ENCODE assay signal across 2 cellular contexts in the genomic region with DNA sequence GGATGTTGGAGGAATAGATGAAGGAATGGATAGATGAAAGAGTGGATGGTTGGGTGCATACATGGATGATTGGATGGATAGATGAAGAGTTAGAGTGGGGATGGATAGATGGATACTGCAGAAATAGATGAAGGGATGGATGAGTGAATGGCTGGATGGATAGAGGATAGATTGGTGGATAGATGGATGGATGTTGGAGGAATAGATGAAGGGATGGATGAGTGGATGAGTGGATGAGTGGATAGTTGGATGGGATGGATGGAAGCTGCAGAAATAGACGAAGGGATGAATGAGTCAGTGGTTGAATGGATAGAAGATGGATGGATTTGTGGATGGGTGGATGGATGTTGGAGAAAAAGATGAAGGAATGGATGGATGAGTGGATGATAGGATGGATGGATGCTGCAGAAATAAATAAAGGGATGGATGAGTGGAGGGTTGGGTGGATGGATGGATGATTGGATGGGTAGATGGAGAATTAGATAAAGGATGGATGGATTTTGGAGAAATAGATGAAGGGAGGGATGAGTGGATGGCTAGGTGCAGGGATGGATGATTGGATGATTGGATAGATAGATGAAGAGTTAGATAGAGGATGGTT.
TF ChIP-seq lines count a peak whose summit lies in the region.

No MANE protein-coding gene starts in this region.

TF ChIP-seq in HEK293T, 16 proteins besides CTCF, POLR2A, EP300 and RAD21:
- no peak for TF ChIP-seq SP1 (IDR thresholded peaks at IDR 0.05)
- TF ChIP-seq CTBP1 (IDR thresholded peaks at IDR 0.05; ENCODE audit: borderline replicate concordance): peak; percentile 48; the same call in 1 of the 2 replicates

TF ChIP-seq in K562, 482 proteins besides CTCF, POLR2A, EP300 and RAD21:
- no peak for TF ChIP-seq MEF2A (IDR thresholded peaks at IDR 0.05; ENCODE audit: control insufficient read depth, low read depth, low read length)
- peak; percentile 35 to 41; a peak in 3 of 4 replicates for TF ChIP-seq KDM1A (IDR thresholded peaks at IDR 0.05)
- no peak for TF ChIP-seq CEBPZ (IDR thresholded peaks at IDR 0.05; ENCODE audit: borderline replicate concordance, low read depth, low read length)
- no peak for TF ChIP-seq ZNF124 (CRISPR knock-in tag; IDR thresholded peaks at IDR 0.05)
- TF ChIP-seq, protein P1, sequence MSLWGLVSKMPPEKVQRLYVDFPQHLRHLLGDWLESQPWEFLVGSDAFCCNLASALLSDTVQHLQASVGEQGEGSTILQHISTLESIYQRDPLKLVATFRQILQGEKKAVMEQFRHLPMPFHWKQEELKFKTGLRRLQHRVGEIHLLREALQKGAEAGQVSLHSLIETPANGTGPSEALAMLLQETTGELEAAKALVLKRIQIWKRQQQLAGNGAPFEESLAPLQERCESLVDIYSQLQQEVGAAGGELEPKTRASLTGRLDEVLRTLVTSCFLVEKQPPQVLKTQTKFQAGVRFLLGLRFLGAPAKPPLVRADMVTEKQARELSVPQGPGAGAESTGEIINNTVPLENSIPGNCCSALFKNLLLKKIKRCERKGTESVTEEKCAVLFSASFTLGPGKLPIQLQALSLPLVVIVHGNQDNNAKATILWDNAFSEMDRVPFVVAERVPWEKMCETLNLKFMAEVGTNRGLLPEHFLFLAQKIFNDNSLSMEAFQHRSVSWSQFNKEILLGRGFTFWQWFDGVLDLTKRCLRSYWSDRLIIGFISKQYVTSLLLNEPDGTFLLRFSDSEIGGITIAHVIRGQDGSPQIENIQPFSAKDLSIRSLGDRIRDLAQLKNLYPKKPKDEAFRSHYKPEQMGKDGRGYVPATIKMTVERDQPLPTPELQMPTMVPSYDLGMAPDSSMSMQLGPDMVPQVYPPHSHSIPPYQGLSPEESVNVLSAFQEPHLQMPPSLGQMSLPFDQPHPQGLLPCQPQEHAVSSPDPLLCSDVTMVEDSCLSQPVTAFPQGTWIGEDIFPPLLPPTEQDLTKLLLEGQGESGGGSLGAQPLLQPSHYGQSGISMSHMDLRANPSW (CRISPR knock-in tag; IDR thresholded peaks at IDR 0.05): no peak
- no peak for TF ChIP-seq GATAD2A (IDR thresholded peaks at IDR 0.05)
- TF ChIP-seq ZFP36 (IDR thresholded peaks at IDR 0.05; ENCODE audit: low read depth, low read length, partially characterized antibody): no peak
- TF ChIP-seq, protein P2, sequence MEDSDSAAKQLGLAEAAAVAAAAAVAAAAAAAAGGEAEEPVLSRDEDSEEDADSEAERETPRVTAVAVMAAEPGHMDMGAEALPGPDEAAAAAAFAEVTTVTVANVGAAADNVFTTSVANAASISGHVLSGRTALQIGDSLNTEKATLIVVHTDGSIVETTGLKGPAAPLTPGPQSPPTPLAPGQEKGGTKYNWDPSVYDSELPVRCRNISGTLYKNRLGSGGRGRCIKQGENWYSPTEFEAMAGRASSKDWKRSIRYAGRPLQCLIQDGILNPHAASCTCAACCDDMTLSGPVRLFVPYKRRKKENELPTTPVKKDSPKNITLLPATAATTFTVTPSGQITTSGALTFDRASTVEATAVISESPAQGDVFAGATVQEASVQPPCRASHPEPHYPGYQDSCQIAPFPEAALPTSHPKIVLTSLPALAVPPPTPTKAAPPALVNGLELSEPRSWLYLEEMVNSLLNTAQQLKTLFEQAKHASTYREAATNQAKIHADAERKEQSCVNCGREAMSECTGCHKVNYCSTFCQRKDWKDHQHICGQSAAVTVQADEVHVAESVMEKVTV (CRISPR knock-in tag; IDR thresholded peaks at IDR 0.05): no peak
- TF ChIP-seq ZNF766 (CRISPR knock-in tag; conservative IDR thresholded peaks at IDR 0.05): no peak
- TF ChIP-seq HMGXB4 (CRISPR knock-in tag; IDR thresholded peaks at IDR 0.05): no peak
- TF ChIP-seq, protein P3, sequence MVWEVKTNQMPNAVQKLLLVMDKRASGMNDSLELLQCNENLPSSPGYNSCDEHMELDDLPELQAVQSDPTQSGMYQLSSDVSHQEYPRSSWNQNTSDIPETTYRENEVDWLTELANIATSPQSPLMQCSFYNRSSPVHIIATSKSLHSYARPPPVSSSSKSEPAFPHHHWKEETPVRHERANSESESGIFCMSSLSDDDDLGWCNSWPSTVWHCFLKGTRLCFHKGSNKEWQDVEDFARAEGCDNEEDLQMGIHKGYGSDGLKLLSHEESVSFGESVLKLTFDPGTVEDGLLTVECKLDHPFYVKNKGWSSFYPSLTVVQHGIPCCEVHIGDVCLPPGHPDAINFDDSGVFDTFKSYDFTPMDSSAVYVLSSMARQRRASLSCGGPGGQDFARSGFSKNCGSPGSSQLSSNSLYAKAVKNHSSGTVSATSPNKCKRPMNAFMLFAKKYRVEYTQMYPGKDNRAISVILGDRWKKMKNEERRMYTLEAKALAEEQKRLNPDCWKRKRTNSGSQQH (CRISPR knock-in tag; IDR thresholded peaks at IDR 0.05): 0 out of 2 replicates have a peak, but pooled peaks have one; percentile 27
- TF ChIP-seq, protein P4, sequence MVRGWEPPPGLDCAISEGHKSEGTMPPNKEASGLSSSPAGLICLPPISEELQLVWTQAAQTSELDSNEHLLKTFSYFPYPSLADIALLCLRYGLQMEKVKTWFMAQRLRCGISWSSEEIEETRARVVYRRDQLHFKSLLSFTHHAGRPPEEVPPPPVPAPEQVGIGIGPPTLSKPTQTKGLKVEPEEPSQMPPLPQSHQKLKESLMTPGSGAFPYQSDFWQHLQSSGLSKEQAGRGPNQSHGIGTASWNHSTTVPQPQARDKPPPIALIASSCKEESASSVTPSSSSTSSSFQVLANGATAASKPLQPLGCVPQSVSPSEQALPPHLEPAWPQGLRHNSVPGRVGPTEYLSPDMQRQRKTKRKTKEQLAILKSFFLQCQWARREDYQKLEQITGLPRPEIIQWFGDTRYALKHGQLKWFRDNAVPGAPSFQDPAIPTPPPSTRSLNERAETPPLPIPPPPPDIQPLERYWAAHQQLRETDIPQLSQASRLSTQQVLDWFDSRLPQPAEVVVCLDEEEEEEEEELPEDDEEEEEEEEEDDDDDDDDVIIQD (CRISPR knock-in tag; IDR thresholded peaks at IDR 0.05): no peak
- TF ChIP-seq BRD9 (IDR thresholded peaks at IDR 0.05; ENCODE audit: low read depth, partially characterized antibody): no peak
- no peak for TF ChIP-seq AFF4 (CRISPR knock-in tag; IDR thresholded peaks at IDR 0.05)
- TF ChIP-seq ZSCAN32 (CRISPR knock-in tag; IDR thresholded peaks at IDR 0.05): no peak
- TF ChIP-seq HDAC1 (IDR thresholded peaks at IDR 0.05): peak in 1 of 2 experiments; percentile 47; a peak in 1 of 4 replicates
- TF ChIP-seq RBM25 (IDR thresholded peaks at IDR 0.05; ENCODE audit: low read depth, low read length, severe bottlenecking): no peak
- no peak for TF ChIP-seq TAF1 (IDR thresholded peaks at IDR 0.05; ENCODE audit: control insufficient read depth, extremely low read depth, insufficient read depth, low read length, severe bottlenecking)
- no peak for TF ChIP-seq ASH1L (IDR thresholded peaks at IDR 0.05; ENCODE audit: borderline replicate concordance, low read depth, partially characterized antibody)
- TF ChIP-seq TSC22D4 (tag; IDR thresholded peaks at IDR 0.05): peak; percentile 68; the same call in 1 of the 2 replicates
- no peak for TF ChIP-seq SMARCB1 (IDR thresholded peaks at IDR 0.05; ENCODE audit: insufficient read length, low read depth)
- no peak for TF ChIP-seq HIVEP1 (CRISPR knock-in tag; IDR thresholded peaks at IDR 0.05)
- TF ChIP-seq, protein P5, sequence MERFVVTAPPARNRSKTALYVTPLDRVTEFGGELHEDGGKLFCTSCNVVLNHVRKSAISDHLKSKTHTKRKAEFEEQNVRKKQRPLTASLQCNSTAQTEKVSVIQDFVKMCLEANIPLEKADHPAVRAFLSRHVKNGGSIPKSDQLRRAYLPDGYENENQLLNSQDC (CRISPR knock-in tag; IDR thresholded peaks at IDR 0.05): no peak
- no peak for TF ChIP-seq ZNF23 (CRISPR knock-in tag; IDR thresholded peaks at IDR 0.05)
- no peak for TF ChIP-seq ZNF263 (CRISPR knock-in tag; IDR thresholded peaks at IDR 0.05; ENCODE audit: borderline replicate concordance)
- TF ChIP-seq, protein P6, sequence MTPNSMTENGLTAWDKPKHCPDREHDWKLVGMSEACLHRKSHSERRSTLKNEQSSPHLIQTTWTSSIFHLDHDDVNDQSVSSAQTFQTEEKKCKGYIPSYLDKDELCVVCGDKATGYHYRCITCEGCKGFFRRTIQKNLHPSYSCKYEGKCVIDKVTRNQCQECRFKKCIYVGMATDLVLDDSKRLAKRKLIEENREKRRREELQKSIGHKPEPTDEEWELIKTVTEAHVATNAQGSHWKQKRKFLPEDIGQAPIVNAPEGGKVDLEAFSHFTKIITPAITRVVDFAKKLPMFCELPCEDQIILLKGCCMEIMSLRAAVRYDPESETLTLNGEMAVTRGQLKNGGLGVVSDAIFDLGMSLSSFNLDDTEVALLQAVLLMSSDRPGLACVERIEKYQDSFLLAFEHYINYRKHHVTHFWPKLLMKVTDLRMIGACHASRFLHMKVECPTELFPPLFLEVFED (CRISPR knock-in tag; conservative IDR thresholded peaks at IDR 0.05): no peak
- no peak for TF ChIP-seq ZNF146 (CRISPR knock-in tag; IDR thresholded peaks at IDR 0.05; ENCODE audit: unreplicated experiment)
- TF ChIP-seq SIN3B (IDR thresholded peaks at IDR 0.05; ENCODE audit: low read depth): no peak
- no peak for TF ChIP-seq SPI1 (IDR thresholded peaks at IDR 0.05; ENCODE audit: borderline replicate concordance, low read depth, low read length)
